10 cellular contexts compared by ENCODE assay signal in the genomic region with DNA sequence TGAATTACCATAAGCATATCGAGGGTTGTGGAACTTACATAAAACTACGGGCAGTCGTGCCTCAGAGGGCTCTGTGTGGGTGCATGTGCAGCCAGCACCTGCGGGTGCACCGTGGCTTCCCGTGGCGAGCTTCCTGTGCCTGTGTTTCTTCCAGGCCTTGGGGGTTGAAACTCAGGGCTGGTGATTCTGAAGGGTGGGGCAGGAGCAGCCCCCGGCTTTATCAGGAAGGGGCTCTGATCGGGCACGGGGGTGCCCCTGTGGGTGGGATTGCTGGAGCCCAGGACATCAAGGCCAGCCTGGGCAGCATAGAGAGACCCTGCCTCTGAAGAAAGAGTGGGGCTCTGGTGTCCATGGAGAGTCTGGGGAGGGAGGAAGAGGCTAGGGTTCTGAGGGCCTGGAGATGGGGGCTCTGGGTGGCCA.
DNase-seq lines count a peak whose midpoint lies in the region; ATAC-seq lines count a peak whose summit lies in the region.
"Had no signal": no experiment of that assay in that cellular context is flagged by ENCODE, and none has a peak within 500 bp of the region (broad histone marks: within the 10 kb centered on the region; RNA-seq: fewer than 3 reads in every experiment).

No MANE protein-coding gene starts in this region.

- H3K36me3 Mint-ChIP-seq in activated naive CD8-positive, alpha-beta T cell = peaks cover 8% of the 10 kb centered on the region
- peaks cover 11% of the 10 kb centered on the region for H3K36me3 Mint-ChIP-seq in stimulated activated effector memory CD8-positive, alpha-beta T cell treated with anti-CD3 and anti-CD28 coated beads, Interleukin-12 subunit alpha, Interleukin-12 subunit beta, amount 100 ng/mL, for 72 hours

- peak; percentile 11 for ATAC-seq in stimulated activated effector memory CD8-positive, alpha-beta T cell treated with anti-CD3 and anti-CD28 coated beads, Interleukin-12 subunit alpha, Interleukin-12 subunit beta, amount 100 ng/mL, for 72 hours

- peaks cover 25% of the 10 kb centered on the region for H3K4me1 Mint-ChIP-seq in activated naive CD8-positive, alpha-beta T cell (ENCODE audit: low read depth)
- H3K4me1 Mint-ChIP-seq in stimulated activated effector memory CD8-positive, alpha-beta T cell treated with anti-CD3 and anti-CD28 coated beads, Interleukin-12 subunit alpha, Interleukin-12 subunit beta, amount 100 ng/mL, for 72 hours = no peaks in the 10 kb centered on the region

- H3K4me3 Mint-ChIP-seq in activated naive CD8-positive, alpha-beta T cell = peak overlapping the region; percentile 9
- H3K4me3 Mint-ChIP-seq in stimulated activated effector memory CD8-positive, alpha-beta T cell treated with anti-CD3 and anti-CD28 coated beads, Interleukin-12 subunit alpha, Interleukin-12 subunit beta, amount 100 ng/mL, for 72 hours = no peak overlapping the region

- no peak overlapping the region for H3K27ac Mint-ChIP-seq in activated naive CD8-positive, alpha-beta T cell
- peak overlapping the region; percentile 6 for H3K27ac Mint-ChIP-seq in stimulated activated effector memory CD8-positive, alpha-beta T cell treated with anti-CD3 and anti-CD28 coated beads, Interleukin-12 subunit alpha, Interleukin-12 subunit beta, amount 100 ng/mL, for 72 hours

- no peaks in the 10 kb centered on the region for H3K27me3 Mint-ChIP-seq in activated naive CD8-positive, alpha-beta T cell

- DNase-seq in DMS53 (lab: John Stamatoyannopoulos, UW) = peak; percentile 13
- no peak for DNase-seq in DMS53 treated with DMSO at 0.1 percent for 48 hours (lab: John Stamatoyannopoulos, UW; ENCODE audit: unreplicated experiment)
- peak; percentile 31 for DNase-seq in islet precursor cell
- DNase-seq in stimulated activated effector memory CD8-positive, alpha-beta T cell treated with anti-CD3 and anti-CD28 coated beads, Interleukin-12 subunit alpha, Interleukin-12 subunit beta, amount 100 ng/mL, for 72 hours (ENCODE audit: low spot score in 2 of 2) = no peak
- no peak for DNase-seq in pons (ENCODE audit: low spot score)
- DNase-seq in anterior cingulate cortex (lab: John Stamatoyannopoulos, UW) = no peak
- DNase-seq in 8988T = no peak
- DNase-seq: activated CD4-positive, alpha-beta T cell treated with anti-CD3 and anti-CD28 coated beads, Interleukin-2, amount 50 U/mL, for 48 hours; stimulated activated CD4-positive, alpha-beta T cell treated with anti-CD3 and anti-CD28 coated beads, Interleukin-15, amount 100 ng/mL, for 24 hours had no signal

- H3K9me3 Mint-ChIP-seq in activated naive CD8-positive, alpha-beta T cell (ENCODE audit: low read depth) = no peaks in the 10 kb centered on the region
- no peaks in the 10 kb centered on the region for H3K9me3 Mint-ChIP-seq in stimulated activated effector memory CD8-positive, alpha-beta T cell treated with anti-CD3 and anti-CD28 coated beads, Interleukin-12 subunit alpha, Interleukin-12 subunit beta, amount 100 ng/mL, for 72 hours

Comparison
In these comparisons a context has a peak if more than half of its experiments do, and no peak if none do; other contexts are left out.
1. DNase-seq: peak in DMS53 (single experiment) and islet precursor cell (single experiment); none in DMS53 treated with DMSO at 0.1 percent for 48 hours (single experiment), stimulated activated effector memory CD8-positive, alpha-beta T cell treated with anti-CD3 and anti-CD28 coated beads, Interleukin-12 subunit alpha, Interleukin-12 subunit beta, amount 100 ng/mL, for 72 hours (0 of 2), pons (single experiment), anterior cingulate cortex (0 of 58) and 8988T (single experiment).